Comparison of ENCODE assay signal across 9 cellular contexts in the genomic region with DNA sequence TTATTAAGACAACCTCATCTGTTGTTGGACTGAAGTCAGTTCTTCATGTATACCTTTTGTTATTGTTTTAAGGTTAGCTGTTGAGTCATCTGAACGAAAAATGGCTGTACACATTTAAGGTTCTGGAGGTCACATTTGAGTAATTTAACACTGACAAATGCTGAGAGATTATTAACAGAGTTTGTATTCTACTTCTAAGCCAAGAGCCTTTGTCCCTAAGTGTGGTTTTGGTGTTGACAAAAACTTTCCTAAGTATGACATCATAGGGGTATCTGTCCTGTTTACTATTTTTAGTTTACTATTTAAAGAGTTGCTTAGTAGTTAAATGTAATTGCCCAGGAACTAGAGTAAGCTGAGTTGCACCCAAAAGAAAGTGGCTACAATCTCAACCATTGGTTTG.
DNase-seq lines count a peak whose midpoint lies in the region; ATAC-seq and TF ChIP-seq lines count a peak whose summit lies in the region.
"Had no signal": no experiment of that assay in that cellular context is flagged by ENCODE, and none has a peak within 500 bp of the region (broad histone marks: within the 10 kb centered on the region; RNA-seq: fewer than 3 reads in every experiment).

No MANE protein-coding gene starts in this region.

- H3K27me3 ChIP-seq in kidney epithelial cell (ENCODE audit: control insufficient read depth, insufficient read depth, low read length) = no peaks in the 10 kb centered on the region
- no peaks in the 10 kb centered on the region for H3K27me3 ChIP-seq in spleen (replicated peaks in 1 of 7)

- WGBS in lower leg skin, 2 donors = 64 to 68% methylated on average over 1 of the region's 1 CpG
- WGBS in spleen, 5 donors = 62 to 85% (median 68%) methylated on average over 1 of the region's 1 CpG

- no peak overlapping the region for H3K4me3 ChIP-seq in kidney epithelial cell (ENCODE audit: low read depth, low read length)
- H3K4me3 ChIP-seq in lower leg skin (ENCODE audit: low read depth, poor library complexity, severe bottlenecking) = no peak overlapping the region
- no peak overlapping the region for H3K4me3 ChIP-seq in spleen

- no peak overlapping the region for H3K27ac ChIP-seq in spleen

- DNase-seq in kidney epithelial cell (ENCODE audit: low read depth) (peak; percentile 29), putamen (ENCODE audit: low spot score) (no peak), lower leg skin (ENCODE audit: low spot score in 2 of 2) (no peak), spleen (no peak), NCI-H1436 (lab: John Stamatoyannopoulos, UW) (no peak)
- DNase-seq: COR-L47 had no signal

- no peak for TF ChIP-seq POLR2A in lower leg skin (IDR thresholded peaks at IDR 0.05)
- TF ChIP-seq POLR2A in spleen (IDR thresholded peaks at IDR 0.05) = no peak

- H3K36me3 ChIP-seq in kidney epithelial cell (ENCODE audit: control insufficient read depth, insufficient read depth, low read length) (no peaks in the 10 kb centered on the region), spleen (no peaks in the 10 kb centered on the region)

- intact Hi-C loops in lower leg skin (cut with DNase I; ENCODE audit: low total_unique reads) = no loop called here
- intact Hi-C loops in spleen (cut with DNase I; ENCODE audit: low total_unique reads) = no loop called here

- TF ChIP-seq CTCF in kidney epithelial cell (IDR thresholded peaks at IDR 0.05; ENCODE audit: insufficient read depth, low read length, poor library complexity, severe bottlenecking) (no peak), lower leg skin (IDR thresholded peaks at IDR 0.05) (no peak), spleen (IDR thresholded peaks at IDR 0.05 in 8 of 11, conservative IDR thresholded peaks at IDR 0.05 in 3 of 11) (no peak)

- peak; percentile 69 for ATAC-seq in GM18520 (IDR thresholded peaks at IDR 0.05; ENCODE audit: unreplicated experiment)
- ATAC-seq in GM21619 (IDR thresholded peaks at IDR 0.05; ENCODE audit: unreplicated experiment) = peak; percentile 87
- peak; percentile 76 for ATAC-seq in HG03439 (IDR thresholded peaks at IDR 0.05; ENCODE audit: unreplicated experiment)

- H3K9me3 ChIP-seq in spleen = peaks cover 0 to 3% (median 0%) of the 10 kb centered on the region in 8 donors

- H3K4me1 ChIP-seq in spleen = peaks cover 0 to 18% (median 0%) of the 10 kb centered on the region in 6 donors
